Comparison of ENCODE assay signal across 9 cellular contexts in the genomic region with DNA sequence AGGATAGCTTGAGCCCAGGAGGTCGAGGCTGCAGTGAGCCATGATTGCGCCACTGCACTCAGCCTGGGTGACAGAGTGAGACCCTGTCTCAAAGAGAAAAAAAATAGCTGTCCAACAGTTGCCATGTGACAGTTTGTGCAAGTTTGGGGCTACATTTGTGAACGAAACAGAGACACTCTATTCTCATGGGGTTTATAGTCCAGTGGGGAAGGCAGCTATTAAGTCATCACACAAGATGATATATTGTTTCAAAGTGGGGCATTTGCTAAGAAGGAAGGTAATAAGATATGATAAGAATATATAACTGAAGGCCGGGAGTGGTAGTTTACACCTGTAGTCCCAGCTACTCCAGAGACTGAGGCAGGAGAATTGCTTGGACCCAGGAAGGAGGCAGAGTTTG.
"Had no signal": no experiment of that assay in that cellular context is flagged by ENCODE, and none has a peak within 500 bp of the region (broad histone marks: within the 10 kb centered on the region; RNA-seq: fewer than 3 reads in every experiment).

No MANE protein-coding gene starts in this region.

- FAIRE-seq: HepG2 had no signal

- H3K27ac ChIP-seq: GM23248, HL-60 had no signal

- DNase-seq: GM23248, GOT3, H7, KG1 had no signal

- ATAC-seq: HCT116, HepG2 had no signal

- H3K9ac ChIP-seq: GM23248 had no signal

- H2AFZ ChIP-seq: GM23248 had no signal

- H3K4me3 Mint-ChIP-seq: IgD-negative memory B cell had no signal

- H3K9me3 ChIP-seq: HAP-1 had no signal

- H3K4me3 ChIP-seq: GM23248, HAP-1 had no signal

- H3K36me3 ChIP-seq: HAP-1 had no signal

- H3K36me3 Mint-ChIP-seq: IgD-negative memory B cell had no signal
